ENCODE assay signal across 10 cellular contexts in genomic region chr12:43988838-43989560, GRCh38.
DNase-seq lines count a peak whose midpoint lies in the region; ATAC-seq, FAIRE-seq and TF ChIP-seq lines count a peak whose summit lies in the region.
"Had no signal": no experiment of that assay in that cellular context is flagged by ENCODE, and none has a peak within 500 bp of the region (broad histone marks: within the 10 kb centered on the region; RNA-seq: fewer than 3 reads in every experiment).

No MANE protein-coding gene starts in this region.

- POLR2A ChIA-PET in GM12878 (lab: Charles Lee), result no interaction called here

- peak overlapping the region; percentile 41 for H3K4me2 ChIP-seq in GM12878 (ENCODE audit: control insufficient read depth, insufficient read depth)

- FAIRE-seq in GM12878 (lab: Jason Lieb, UNC), result no peak
- FAIRE-seq: G401.6 had no signal

- peaks cover 8% of the 10 kb centered on the region; the same call in 1 of the 2 replicates for H3K4me1 ChIP-seq in GM12878 (ENCODE audit: control insufficient read depth, insufficient read depth, low read length)
- H3K4me1 ChIP-seq in BE2C, result no peaks in the 10 kb centered on the region
- H3K4me1 ChIP-seq in spleen, result no peaks in the 10 kb centered on the region

- TF ChIP-seq CTCF in GM12878 (IDR thresholded peaks at IDR 0.05 in 2 of 3, conservative IDR thresholded peaks at IDR 0.05 in 1 of 3; ENCODE audit: control insufficient read depth in 2 of 3, extremely low read depth in 1 of 3, insufficient read depth in 1 of 3, low read depth in 3 of 3, low read length in 3 of 3) (no peak), BE2C (IDR thresholded peaks at IDR 0.05; ENCODE audit: low read depth, low read length) (no peak), spleen (IDR thresholded peaks at IDR 0.05 in 8 of 11, conservative IDR thresholded peaks at IDR 0.05 in 3 of 11) (no peak)

- H4K20me1 ChIP-seq in GM12878 (ENCODE audit: control insufficient read depth, insufficient read depth), result no peaks in the 10 kb centered on the region

- DNase-seq in GM12878 (ENCODE audit: low read depth, low spot score) (peak; percentile 17), BE2C (no peak), spleen (no peak)
- DNase-seq in activated CD4-positive, alpha-beta T cell treated with anti-CD3 and anti-CD28 coated beads for 48 hours, result no peak
- no peak for DNase-seq in stimulated activated CD4-positive, alpha-beta T cell treated with anti-CD3 and anti-CD28 coated beads, Interleukin-4, amount 100 ng/mL, for 1 hour
- DNase-seq: activated gamma-delta T cell treated with Interleukin-2 at 50 U/mL for 16 hours had no signal

- no peak for TF ChIP-seq POLR2A in GM12878 (IDR thresholded peaks at IDR 0.05; ENCODE audit: low read depth, low read length)
- TF ChIP-seq POLR2A in spleen (IDR thresholded peaks at IDR 0.05), result no peak

- H3K79me2 ChIP-seq in GM12878 (ENCODE audit: control insufficient read depth, insufficient read depth, low read length), result no peaks in the 10 kb centered on the region

- intact Hi-C loops in GM12878 (cut with micrococcal nuclease; ENCODE audit: unreplicated experiment) (no loop called here), spleen (cut with DNase I; ENCODE audit: low total_unique reads) (no loop called here)

- ATAC-seq in GM18511 (IDR thresholded peaks at IDR 0.05; ENCODE audit: unreplicated experiment) (peak; percentile 98), GM21447 (IDR thresholded peaks at IDR 0.05; ENCODE audit: unreplicated experiment) (peak; percentile 99), HG03139 (IDR thresholded peaks at IDR 0.05; ENCODE audit: unreplicated experiment) (peak; percentile 90), GM12878 (peak; percentile 92)

- H3K27ac ChIP-seq in GM12878 (ENCODE audit: control insufficient read depth, insufficient read depth), result no peak overlapping the region
- H3K27ac ChIP-seq in spleen, result no peak overlapping the region

- 27% methylated on average over 5 of the region's 5 CpGs for WGBS in GM12878 (ENCODE audit: insufficient coverage, insufficient replicate concordance, low lambda C conversion rate, missing lambda C conversion rate)
- 46 to 52% (median 49%) methylated on average over 5 of the region's 5 CpGs for WGBS in spleen, 5 donors

- H3K27me3 ChIP-seq in GM12878 (replicated peaks in 1 of 2; ENCODE audit: control insufficient read depth in 2 of 2, insufficient read depth in 2 of 2, low read length in 1 of 2), result no peaks in the 10 kb centered on the region
- no peaks in the 10 kb centered on the region for H3K27me3 ChIP-seq in BE2C
- no peaks in the 10 kb centered on the region for H3K27me3 ChIP-seq in spleen (replicated peaks in 1 of 7)

- CTCF ChIA-PET in GM12878 (lab: Yijun Ruan, JAX), result interaction anchor here (1.3 to 2.3 kb wide), 3 partner anchors 12 to 17 kb away, joined by 3 to 24 read pairs (median 4); no protein-coding TSS in a partner anchor

- SMC1A ChIA-PET in GM12878 (lab: Charles Lee; ENCODE audit: uncharacterized antibody, unreplicated experiment), result interaction anchor here (0.9 to 1.3 kb wide), 3 partner anchors 8 to 18 kb away, joined by 3 to 5 read pairs (median 5); no protein-coding TSS in a partner anchor

- no TSS peak for BruUV-seq in GM12878 (replicated peaks; lab: Mats Ljungman, UMichigan)

- H3K9me3 ChIP-seq in GM12878 (replicated peaks; ENCODE audit: control insufficient read depth, insufficient read depth, low read length) (no peaks in the 10 kb centered on the region), BE2C (no peaks in the 10 kb centered on the region), spleen (no peaks in the 10 kb centered on the region)

- H3K9ac ChIP-seq in GM12878 (ENCODE audit: control insufficient read depth, insufficient read depth, low read length), result no peak overlapping the region

- no peak for TF ChIP-seq RAD21 in GM12878 (IDR thresholded peaks at IDR 0.05; ENCODE audit: insufficient read depth, low read depth, low read length)

- RAD21 ChIA-PET in GM12878 (lab: Charles Lee; ENCODE audit: unreplicated experiment), result interaction anchor here (0.5 kb wide), 1 partner anchor 29 kb away, joined by 3 read pairs; no protein-coding TSS in a partner anchor

- H3K4me3 ChIP-seq in GM12878, result no peak overlapping the region
- H3K4me3 ChIP-seq in BE2C (ENCODE audit: low read depth, low read length), result no peak overlapping the region
- H3K4me3 ChIP-seq in spleen, result no peak overlapping the region

- TF ChIP-seq EP300 in GM12878 (IDR thresholded peaks at IDR 0.05; ENCODE audit: borderline replicate concordance in 1 of 2, control insufficient read depth in 1 of 2, low read depth in 2 of 2, low read length in 2 of 2), result 0 out of 4 replicates have a peak, but pooled peaks of 1 of the 2 experiments have one; percentile 24

- in situ Hi-C loops in GM12878 (cut with MboI), result no loop called here

- peak overlapping the region; percentile 10; the same call in 1 of the 2 replicates for H2AFZ ChIP-seq in GM12878 (ENCODE audit: control insufficient read depth, low read depth, low read length)

- H3K36me3 ChIP-seq in GM12878 (ENCODE audit: control insufficient read depth in 2 of 2, insufficient read depth in 2 of 2, low read length in 1 of 2), result no peaks in the 10 kb centered on the region
- no peaks in the 10 kb centered on the region for H3K36me3 ChIP-seq in BE2C
- H3K36me3 ChIP-seq in spleen, result no peaks in the 10 kb centered on the region

TF ChIP-seq in GM12878, 131 proteins besides CTCF, POLR2A, EP300 and RAD21:
- TF ChIP-seq JUNB (IDR thresholded peaks at IDR 0.05) (peak; percentile 70), DPF2 (IDR thresholded peaks at IDR 0.05) (0 out of 2 replicates have a peak, but pooled peaks have one; percentile 18), SIN3A (IDR thresholded peaks at IDR 0.05; ENCODE audit: low read depth, low read length) (no peak), RELB (IDR thresholded peaks at IDR 0.05; ENCODE audit: low read depth) (peak; percentile 46; the same call in 1 of the 2 replicates), ZNF384 (IDR thresholded peaks at IDR 0.05; ENCODE audit: borderline replicate concordance, low read depth, low read length) (peak; percentile 63), IKZF2 (IDR thresholded peaks at IDR 0.05) (peak; percentile 43 to 50; a peak in 3 of 4 replicates), PAX8 (IDR thresholded peaks at IDR 0.05) (no peak), EGR1 (IDR thresholded peaks at IDR 0.05; ENCODE audit: borderline replicate concordance in 1 of 2, low read depth in 2 of 2, low read length in 2 of 2) (no peak), SIX5 (IDR thresholded peaks at IDR 0.05; ENCODE audit: low read depth, low read length, severe bottlenecking) (no peak), MTA2 (IDR thresholded peaks at IDR 0.05; ENCODE audit: low read depth) (peak; percentile 27; the same call in 1 of the 2 replicates), ZNF217 (IDR thresholded peaks at IDR 0.05) (no peak), ATF7 (IDR thresholded peaks at IDR 0.05; ENCODE audit: low read depth) (peak; percentile 53), NFIC (IDR thresholded peaks at IDR 0.05; ENCODE audit: low read depth, low read length) (peak; percentile 45; the same call in 1 of the 2 replicates), PKNOX1 (IDR thresholded peaks at IDR 0.05) (0 out of 2 replicates have a peak, but pooled peaks have one; percentile 14)
